ENCODE assay signal across 8 cellular contexts in the genomic region with DNA sequence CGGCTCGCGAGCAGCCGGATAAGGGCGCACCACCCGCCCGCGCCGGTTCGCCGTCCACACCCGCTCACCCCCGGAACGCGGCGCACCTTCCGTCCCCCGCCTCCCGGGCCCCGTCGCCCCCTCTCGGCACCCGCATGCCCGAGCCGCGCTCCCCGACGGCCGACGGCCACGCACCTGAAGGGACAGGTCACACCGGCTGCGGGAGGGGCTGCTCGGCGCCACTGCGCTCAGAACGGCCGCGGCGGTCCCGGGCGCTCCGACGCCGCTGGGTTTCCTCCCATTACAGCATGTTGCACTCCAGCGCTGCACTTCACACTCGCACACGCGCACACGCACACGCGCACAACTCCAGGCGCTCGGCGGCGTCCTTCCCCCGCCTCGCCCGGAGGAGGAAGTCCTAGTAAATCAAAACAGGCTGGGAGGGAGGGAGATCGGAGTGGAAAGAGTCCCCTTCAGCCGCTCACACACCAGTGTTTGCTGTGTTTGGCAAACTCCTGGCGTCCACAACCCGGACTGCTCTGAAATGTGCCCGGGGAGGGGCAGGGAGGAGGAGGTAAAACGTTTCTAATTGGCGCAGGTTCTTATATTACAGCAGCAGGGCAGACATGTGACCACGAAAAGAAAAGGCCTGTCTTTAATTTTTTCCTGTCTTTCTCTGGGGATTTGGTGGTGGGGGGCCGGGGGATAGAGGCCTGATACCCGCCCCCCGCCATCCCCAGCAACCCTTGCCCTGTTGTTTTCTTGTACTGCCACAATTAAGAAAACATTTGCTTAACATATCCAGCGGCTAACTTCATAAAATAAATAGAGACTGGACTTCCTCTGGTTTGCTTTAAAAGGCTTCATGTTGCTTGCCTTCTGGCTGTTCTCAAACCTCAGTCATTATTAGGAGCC.
DNase-seq lines count a peak whose midpoint lies in the region; ATAC-seq, FAIRE-seq and TF ChIP-seq lines count a peak whose summit lies in the region.

No MANE protein-coding gene starts in this region.

- TF ChIP-seq EP300 in K562 (IDR thresholded peaks at IDR 0.05; ENCODE audit: low read length), result no peak

- H3K4me2 ChIP-seq in K562 (ENCODE audit: insufficient read depth, low read length), result peak overlapping the region; percentile 48; the same call in 1 of the 2 replicates
- H3K4me2 ChIP-seq in hepatocyte, result peak overlapping the region; percentile 76

- no peak for FAIRE-seq in K562 (lab: Jason Lieb, UNC)

- 0 out of 2 replicates have a peak overlapping the region, but pooled peaks have one; percentile 33 for H2AFZ ChIP-seq in K562 (ENCODE audit: low read depth, low read length)
- peak overlapping the region; percentile 64 for H2AFZ ChIP-seq in hepatocyte

- peaks cover 20% of the 10 kb centered on the region for H3K4me1 Mint-ChIP-seq in Caco-2 (ENCODE audit: low read depth, unreplicated experiment)

- 2% methylated on average over 66 of the region's 71 CpGs for WGBS in K562 (ENCODE audit: insufficient coverage, low coverage, missing lambda C conversion rate)
- 2% methylated on average over 47 of the region's 71 CpGs for WGBS in hepatocyte (ENCODE audit: low lambda C conversion rate, missing lambda C conversion rate)

- H3K27me3 ChIP-seq in Caco-2 (replicated peaks; ENCODE audit: control insufficient read depth, insufficient read depth, low read length), result no peaks in the 10 kb centered on the region
- H3K27me3 ChIP-seq in K562 (ENCODE audit: control insufficient read depth in 2 of 2, insufficient read depth in 2 of 2, low read length in 2 of 2), result peaks cover 31 to 48% of the 10 kb centered on the region in 2 experiments
- H3K27me3 ChIP-seq in hepatocyte, result no peaks in the 10 kb centered on the region
- H3K27me3 ChIP-seq in rectal smooth muscle tissue (ENCODE audit: control insufficient read depth, insufficient read depth, low read length), result no peaks in the 10 kb centered on the region

- H3K27ac Mint-ChIP-seq in Caco-2 (ENCODE audit: unreplicated experiment), result peak overlapping the region; percentile 96

- DNase-seq in Caco-2 (peak; percentile 77 to 79), MV-4-11 (lab: John Stamatoyannopoulos, UW) (peak; percentile 61), T-helper 22 cell (ENCODE audit: low read depth) (peak; percentile 28), K562 (ENCODE audit: extremely low read depth in 1 of 4, low spot score in 3 of 4) (peak in 3 of 4 experiments; percentile 27 to 42 (median 35)), hepatocyte (ENCODE audit: low spot score) (peak; percentile 89)

- H3K27me3 Mint-ChIP-seq in Caco-2 (ENCODE audit: insufficient read depth, unreplicated experiment), result peaks cover 3% of the 10 kb centered on the region

- POLR2A ChIA-PET in Caco-2 (lab: Charles Lee), result interaction anchor here (1.0 kb wide), 2 partner anchors 29 to 50 kb away, joined by 4 to 5 read pairs; no protein-coding TSS in a partner anchor
- POLR2A ChIA-PET in K562 (lab: Yijun Ruan, JAX), result no interaction called here

- H3K9me1 ChIP-seq in K562 (ENCODE audit: control insufficient read depth, insufficient read depth, low read length), result no peaks in the 10 kb centered on the region

- peak; percentile 35 for ATAC-seq in GM21529 (IDR thresholded peaks at IDR 0.05; ENCODE audit: unreplicated experiment)
- ATAC-seq in K562, result peak; percentile 63
- ATAC-seq in GM21367 (IDR thresholded peaks at IDR 0.05; ENCODE audit: unreplicated experiment), result no peak

- in situ Hi-C loops in K562 (cut with MboI), result no loop called here

- H3K9ac ChIP-seq in K562 (ENCODE audit: insufficient read depth in 1 of 2, low read depth in 2 of 2, low read length in 2 of 2), result peak overlapping the region in 1 of 2 experiments; percentile 46; a peak in 2 of 4 replicates
- peak overlapping the region; percentile 51 for H3K9ac ChIP-seq in rectal smooth muscle tissue (ENCODE audit: low read length)

- no peak for TF ChIP-seq CTCF in Caco-2 (IDR thresholded peaks at IDR 0.05; ENCODE audit: insufficient read depth in 1 of 2, low read depth in 1 of 2, low read length in 1 of 2, severe bottlenecking in 1 of 2, unreplicated experiment in 1 of 2)
- no peak for TF ChIP-seq CTCF in K562 (IDR thresholded peaks at IDR 0.05 in 2 of 3, conservative IDR thresholded peaks at IDR 0.05 in 1 of 3; ENCODE audit: insufficient read depth in 2 of 3, low read depth in 1 of 3, low read length in 3 of 3)
- no peak for TF ChIP-seq CTCF in hepatocyte (IDR thresholded peaks at IDR 0.05; ENCODE audit: poor library complexity)

- H3K9me3 ChIP-seq in Caco-2 (no peaks in the 10 kb centered on the region), K562 (replicated peaks; ENCODE audit: control insufficient read depth, insufficient read depth, low read depth, low read length) (no peaks in the 10 kb centered on the region; the same call in 1 of the 2 replicates), hepatocyte (ENCODE audit: low read depth) (no peaks in the 10 kb centered on the region)

- no peak for TF ChIP-seq POLR2A in K562 (conservative IDR thresholded peaks at IDR 0.05)

- no peak for TF ChIP-seq RAD21 in K562 (CRISPR knock-in tag; conservative IDR thresholded peaks at IDR 0.05 in 1 of 2, IDR thresholded peaks at IDR 0.05 in 1 of 2)

- no peaks in the 10 kb centered on the region for H3K9me2 ChIP-seq in hepatocyte (replicated peaks; ENCODE audit: insufficient read depth)

- peak overlapping the region; percentile 98 for H3K4me3 ChIP-seq in Caco-2 (ENCODE audit: low read depth, low read length)
- peak overlapping the region; percentile 41; the same call in 1 of the 2 replicates for H3K4me3 ChIP-seq in K562
- H3K4me3 ChIP-seq in hepatocyte, result peak overlapping the region; percentile 78
- peak overlapping the region; percentile 83 for H3K4me3 ChIP-seq in rectal smooth muscle tissue (ENCODE audit: low read length)

- CTCF ChIA-PET in Caco-2 (lab: Charles Lee), result interaction anchor here (0.6 kb wide), 1 partner anchor 181 kb away, joined by 4 read pairs; no protein-coding TSS in a partner anchor
- CTCF ChIA-PET in K562 (lab: Yijun Ruan, JAX; ENCODE audit: low intra/inter-chr PET ratio), result no interaction called here

- H4K20me1 ChIP-seq in K562 (replicated peaks; ENCODE audit: control insufficient read depth, insufficient read depth, low read length) (0 out of 2 replicates have a peak, but pooled peaks cover 3% of the 10 kb centered on the region), hepatocyte (ENCODE audit: insufficient read depth, poor library complexity, severe bottlenecking) (peaks cover 12% of the 10 kb centered on the region)

- no peaks in the 10 kb centered on the region for H3K9me3 Mint-ChIP-seq in Caco-2 (ENCODE audit: unreplicated experiment)

- intact Hi-C loops in Caco-2 (cut with micrococcal nuclease; ENCODE audit: unreplicated experiment), result loop anchor here (1.0 to 2.0 kb wide), 3 partner anchors 30 to 58 kb away; no protein-coding TSS in a partner anchor
- intact Hi-C loops in K562 (cut with micrococcal nuclease), result no loop called here

- H3K4me3 Mint-ChIP-seq in Caco-2 (ENCODE audit: unreplicated experiment), result peak overlapping the region; percentile 94

- H3K27ac ChIP-seq in K562 (ENCODE audit: extremely low read depth, low read depth, low read length), result no peak overlapping the region
- peak overlapping the region; percentile 92 for H3K27ac ChIP-seq in hepatocyte
- peak overlapping the region; percentile 57 for H3K27ac ChIP-seq in rectal smooth muscle tissue (ENCODE audit: low read depth, low read length)

- H3K4me1 ChIP-seq in Caco-2 (peaks cover 22% of the 10 kb centered on the region), K562 (replicated peaks in 1 of 2; ENCODE audit: control insufficient read depth in 2 of 2, insufficient read depth in 2 of 2, low read length in 2 of 2) (peaks cover 0 to 19% of the 10 kb centered on the region in 2 experiments; a peak in 3 of 5 replicates), hepatocyte (ENCODE audit: insufficient read depth) (peaks cover 15% of the 10 kb centered on the region), rectal smooth muscle tissue (ENCODE audit: control insufficient read depth, insufficient read depth, low read length) (peaks cover 6% of the 10 kb centered on the region)

- H3K36me3 Mint-ChIP-seq in Caco-2 (ENCODE audit: insufficient read depth, unreplicated experiment), result peaks cover 19% of the 10 kb centered on the region

- no peaks in the 10 kb centered on the region for H3K79me2 ChIP-seq in K562 (ENCODE audit: control insufficient read depth, insufficient read depth, low read length)
- H3K79me2 ChIP-seq in hepatocyte, result peaks cover 25% of the 10 kb centered on the region

- no TSS peak for BruUV-seq in Caco-2 (replicated peaks; lab: Mats Ljungman, UMichigan)
- no TSS peak for BruUV-seq in K562 (replicated peaks; lab: Mats Ljungman, UMichigan)

- H3K36me3 ChIP-seq in Caco-2 (ENCODE audit: control insufficient read depth, insufficient read depth, low read length) (no peaks in the 10 kb centered on the region), K562 (ENCODE audit: control insufficient read depth, insufficient read depth, low read length) (no peaks in the 10 kb centered on the region), hepatocyte (replicated peaks; ENCODE audit: insufficient read depth, low read depth) (no peaks in the 10 kb centered on the region), rectal smooth muscle tissue (ENCODE audit: control insufficient read depth, insufficient read depth, low read length) (no peaks in the 10 kb centered on the region)

TF ChIP-seq in K562, 482 proteins besides CTCF, POLR2A, EP300 and RAD21 (continues in another document):
- TF ChIP-seq SLC30A9 (CRISPR knock-in tag; IDR thresholded peaks at IDR 0.05), result no peak
- no peak for TF ChIP-seq PTTG1 (tag; IDR thresholded peaks at IDR 0.05; ENCODE audit: low read depth)
- no peak for TF ChIP-seq RBBP5 (IDR thresholded peaks at IDR 0.05; ENCODE audit: borderline replicate concordance, insufficient read depth, low read length, poor library complexity, severe bottlenecking)
- no peak for TF ChIP-seq HNRNPH1 (optimal IDR thresholded peaks at IDR 0.05; ENCODE audit: low read depth, low read length)
- no peak for TF ChIP-seq FOXJ3 (CRISPR knock-in tag; IDR thresholded peaks at IDR 0.05)
- TF ChIP-seq, protein P1, sequence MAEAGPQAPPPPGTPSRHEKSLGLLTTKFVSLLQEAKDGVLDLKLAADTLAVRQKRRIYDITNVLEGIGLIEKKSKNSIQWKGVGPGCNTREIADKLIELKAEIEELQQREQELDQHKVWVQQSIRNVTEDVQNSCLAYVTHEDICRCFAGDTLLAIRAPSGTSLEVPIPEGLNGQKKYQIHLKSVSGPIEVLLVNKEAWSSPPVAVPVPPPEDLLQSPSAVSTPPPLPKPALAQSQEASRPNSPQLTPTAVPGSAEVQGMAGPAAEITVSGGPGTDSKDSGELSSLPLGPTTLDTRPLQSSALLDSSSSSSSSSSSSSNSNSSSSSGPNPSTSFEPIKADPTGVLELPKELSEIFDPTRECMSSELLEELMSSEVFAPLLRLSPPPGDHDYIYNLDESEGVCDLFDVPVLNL (CRISPR knock-in tag; IDR thresholded peaks at IDR 0.05; ENCODE audit: low read depth), result no peak
- no peak for TF ChIP-seq PYGO2 (tag; IDR thresholded peaks at IDR 0.05)

Comparison
In these comparisons a context has a peak if more than half of its experiments do, and no peak if none do; other contexts are left out.
1. DNase-seq: peak in every context shown above with its lines; median percentile 89 in hepatocyte; 78 in Caco-2; 61 in MV-4-11; 35 in K562; 28 in T-helper 22 cell.
2. H3K4me3 ChIP-seq: peak in every context shown above with its lines; median percentile 98 in Caco-2; 83 in rectal smooth muscle tissue; 78 in hepatocyte; 41 in K562.